ENCODE assay signal across 10 cellular contexts in genomic region chr1:203858055-203858454, GRCh38. TPM values are rescaled to one million over a fixed set of nuclear protein-coding genes. Genes with fewer than 3 reads are reported as not detected.
DNase-seq lines count a peak whose midpoint lies in the region; TF ChIP-seq lines count a peak whose summit lies in the region.
"Had no signal": no experiment of that assay in that cellular context is flagged by ENCODE, and none has a peak within 500 bp of the region (broad histone marks: within the 10 kb centered on the region; RNA-seq: fewer than 3 reads in every experiment).

No MANE protein-coding gene starts in this region.

- H3K4me3 ChIP-seq in mesenchymal stem cell (ENCODE audit: insufficient read depth in 1 of 2, low read depth in 1 of 2, low read length in 2 of 2), result no peak overlapping the region
- H3K4me3 ChIP-seq: gastrocnemius medialis had no signal

- peak overlapping the region; percentile 52 for H3K9ac ChIP-seq in mesenchymal stem cell (ENCODE audit: low read length)

- H3K4me1 ChIP-seq in mesenchymal stem cell (ENCODE audit: control insufficient read depth, insufficient read depth, low read depth, low read length), result peaks cover 10% of the 10 kb centered on the region

- no peak overlapping the region for H3K4me2 ChIP-seq in mesenchymal stem cell (ENCODE audit: low read length, poor library complexity, severe bottlenecking)

- no peak overlapping the region for H4K8ac ChIP-seq in mesenchymal stem cell (ENCODE audit: low read length)

- TF ChIP-seq CTCF in chondrocyte (IDR thresholded peaks at IDR 0.05), result no peak

- H2BK5ac ChIP-seq in mesenchymal stem cell (ENCODE audit: low read depth, low read length, poor library complexity, severe bottlenecking), result no peak overlapping the region

- H3K14ac ChIP-seq in mesenchymal stem cell (ENCODE audit: low read length in 2 of 2), result no peak overlapping the region

- no peak overlapping the region for H2AFZ ChIP-seq in mesenchymal stem cell (ENCODE audit: low read depth, low read length)

- TF ChIP-seq EP300 in Ishikawa (IDR thresholded peaks at IDR 0.05; ENCODE audit: borderline replicate concordance), result no peak

- no peaks in the 10 kb centered on the region for H3K79me1 ChIP-seq in mesenchymal stem cell (replicated peaks; ENCODE audit: low read length, poor library complexity, severe bottlenecking)

- no peak overlapping the region for H4K91ac ChIP-seq in mesenchymal stem cell (ENCODE audit: low read length)

- 14% methylated on average over 2 of the region's 2 CpGs for WGBS in mesenchymal stem cell

- peaks cover 12% of the 10 kb centered on the region for H3K36me3 Mint-ChIP-seq in chondrocyte (ENCODE audit: low read depth)

- peak overlapping the region; percentile 1 for H3K4me3 Mint-ChIP-seq in chondrocyte (ENCODE audit: unreplicated experiment)

- no peak for TF ChIP-seq RAD21 in Ishikawa (IDR thresholded peaks at IDR 0.05; ENCODE audit: low read depth)

- H3K9me3 ChIP-seq in mesenchymal stem cell (ENCODE audit: control insufficient read depth, low read length), result no peaks in the 10 kb centered on the region
- H3K9me3 ChIP-seq: gastrocnemius medialis had no signal

- no peak overlapping the region for H2BK12ac ChIP-seq in mesenchymal stem cell (ENCODE audit: low read length in 2 of 2)

- peak overlapping the region; percentile 96 for H3K27ac Mint-ChIP-seq in chondrocyte (ENCODE audit: unreplicated experiment)

- DNase-seq in AG08396 (ENCODE audit: low spot score) (peak; percentile 55), chondrocyte (ENCODE audit: low spot score) (no peak), mesenchymal stem cell (peak; percentile 34), UCSD-AML1 (lab: John Stamatoyannopoulos, UW; ENCODE audit: unreplicated experiment) (no peak), HUDEP-2 (lab: John Stamatoyannopoulos, UW; ENCODE audit: unreplicated experiment in 76 of 76) (no peak), Kasumi-1 (lab: John Stamatoyannopoulos, UW) (no peak)
- DNase-seq in activated CD8-positive, alpha-beta memory T cell treated with anti-CD3 and anti-CD28 coated beads for 24 hours, result no peak
- DNase-seq: gastrocnemius medialis, NCI-H187 treated with DMSO at 0.1 percent for 48 hours had no signal

- no peak overlapping the region for H2AK5ac ChIP-seq in mesenchymal stem cell (ENCODE audit: low read length, severe bottlenecking)

- peaks cover 4 to 36% of the 10 kb centered on the region in 2 experiments for H3K36me3 ChIP-seq in mesenchymal stem cell (ENCODE audit: control insufficient read depth in 1 of 2, insufficient read depth in 2 of 2, low read depth in 1 of 2, low read length in 2 of 2)

- no peak overlapping the region for H3K18ac ChIP-seq in mesenchymal stem cell (ENCODE audit: low read depth in 1 of 2, low read length in 2 of 2)

- H3K27me3 ChIP-seq in mesenchymal stem cell (ENCODE audit: control insufficient read depth in 1 of 2, insufficient read depth in 1 of 2, low read length in 2 of 2), result no peaks in the 10 kb centered on the region
- H3K27me3 ChIP-seq: gastrocnemius medialis had no signal

- H2BK120ac ChIP-seq in mesenchymal stem cell (ENCODE audit: low read depth, low read length), result no peak overlapping the region

- H3K27ac ChIP-seq in mesenchymal stem cell (ENCODE audit: low read length, poor library complexity, severe bottlenecking), result peak overlapping the region; percentile 53
- H3K27ac ChIP-seq: gastrocnemius medialis had no signal

- no peaks in the 10 kb centered on the region for H3K27me3 Mint-ChIP-seq in chondrocyte (ENCODE audit: low read depth)

- H3K9me3 Mint-ChIP-seq in chondrocyte (ENCODE audit: low read depth), result no peaks in the 10 kb centered on the region

- H3K4ac ChIP-seq in mesenchymal stem cell (ENCODE audit: low read depth in 1 of 2, low read length in 2 of 2), result no peak overlapping the region

- H2BK15ac ChIP-seq in mesenchymal stem cell (ENCODE audit: low read depth, poor library complexity, severe bottlenecking), result no peak overlapping the region

- peaks cover 43% of the 10 kb centered on the region for H3K4me1 Mint-ChIP-seq in chondrocyte (ENCODE audit: low read depth)

- no peak overlapping the region for H3K23ac ChIP-seq in mesenchymal stem cell (ENCODE audit: low read length in 2 of 2)

TF ChIP-seq in Ishikawa, 13 proteins besides CTCF, POLR2A, EP300 and RAD21:
- no peak for TF ChIP-seq NFIC (IDR thresholded peaks at IDR 0.05)
- TF ChIP-seq REST (IDR thresholded peaks at IDR 0.05; ENCODE audit: low read depth), result no peak
- no peak for TF ChIP-seq CEBPB (IDR thresholded peaks at IDR 0.05)
- TF ChIP-seq TEAD4 (IDR thresholded peaks at IDR 0.05), result peak; percentile 43; the same call in 1 of the 2 replicates
TF ChIP-seq in Ishikawa: peak in this region for 1.

RNA-seq across cellular contexts. Expression of gene SNRPE, which starts 3.3 kb away (rescaled TPM):
- total RNA-seq in chondrocyte, result 69.5 to 86.0 TPM (median 73.0 TPM) in 3 replicates
- polyA plus RNA-seq in mesenchymal stem cell (2013, experiment 1 of 2), result 221 TPM
- 233 TPM for polyA plus RNA-seq in mesenchymal stem cell (2013, experiment 2 of 2)

Comparison
In these comparisons a context has a peak if more than half of its experiments do, and no peak if none do; other contexts are left out.
1. DNase-seq: peak in AG08396 (single experiment) and mesenchymal stem cell (single experiment); none in chondrocyte (single experiment), UCSD-AML1 (single experiment), HUDEP-2 (0 of 76), activated CD8-positive, alpha-beta memory T cell treated with anti-CD3 and anti-CD28 coated beads for 24 hours (single experiment) and Kasumi-1 (0 of 2).